ENCODE assay signal across 14 cellular contexts in the genomic region with DNA sequence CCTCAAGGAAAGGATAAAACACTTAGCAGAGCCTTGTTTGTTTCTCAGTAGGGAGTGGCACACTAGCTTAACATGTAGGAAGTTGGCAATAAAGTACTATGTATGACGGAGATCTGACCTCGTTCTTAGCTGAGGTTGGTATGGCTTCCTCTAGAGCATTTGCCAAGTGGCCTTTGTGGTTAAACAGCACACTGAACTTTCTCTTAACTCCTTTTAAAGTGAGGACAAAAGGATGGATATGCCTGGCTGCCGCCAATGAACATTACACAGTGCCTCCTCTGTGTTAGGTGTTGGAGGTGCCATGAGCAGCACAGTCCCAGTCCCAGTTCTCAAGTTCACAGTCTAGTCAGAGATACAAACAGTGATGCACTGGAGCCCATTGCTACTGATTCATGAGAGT. TPM values are rescaled to one million over a fixed set of nuclear protein-coding genes. Genes with fewer than 3 reads are reported as not detected.
DNase-seq lines count a peak whose midpoint lies in the region; ATAC-seq and TF ChIP-seq lines count a peak whose summit lies in the region.
"Had no signal": no experiment of that assay in that cellular context is flagged by ENCODE, and none has a peak within 500 bp of the region (broad histone marks: within the 10 kb centered on the region; RNA-seq: fewer than 3 reads in every experiment).

No MANE protein-coding gene starts in this region.

- peak overlapping the region; percentile 73 for H3K27ac Mint-ChIP-seq in activated CD4-positive, alpha-beta T cell treated with anti-CD3 and anti-CD28 coated beads, Interleukin-2, amount 10 ng/mL, durations not matched to agents 24 days and 14 days
- H3K27ac Mint-ChIP-seq in type B pancreatic cell: no peak overlapping the region

- peak overlapping the region; percentile 59 for H3K4me3 Mint-ChIP-seq in activated CD4-positive, alpha-beta T cell treated with anti-CD3 and anti-CD28 coated beads, Interleukin-2, amount 10 ng/mL, durations not matched to agents 24 days and 14 days
- no peak overlapping the region for H3K4me3 Mint-ChIP-seq in type B pancreatic cell

- intact Hi-C loops in activated CD4-positive, alpha-beta T cell treated with anti-CD3 and anti-CD28 coated beads, Interleukin-2, amount 10 ng/mL, durations not matched to agents 24 days and 14 days (cut with micrococcal nuclease): loop anchor here (5.0 kb wide), 1 partner anchor 446 kb away; the partner anchor contains the start of gene GPR101

- no peaks in the 10 kb centered on the region for H3K9me3 Mint-ChIP-seq in activated CD4-positive, alpha-beta T cell treated with anti-CD3 and anti-CD28 coated beads, Interleukin-2, amount 10 ng/mL, durations not matched to agents 24 days and 14 days
- H3K9me3 Mint-ChIP-seq in type B pancreatic cell: no peaks in the 10 kb centered on the region

- in situ Hi-C loops in SK-MEL-5 (cut with HindIII; ENCODE audit: low pct_unique_long_range_greater_than_20kb, low sequenced_read_pairs): no loop called here
- in situ Hi-C loops in astrocyte of the spinal cord (cut with HindIII; ENCODE audit: low sequenced_read_pairs): no loop called here

- no peak overlapping the region for H3K4me3 ChIP-seq in astrocyte of the spinal cord (ENCODE audit: low read depth, low read length)
- no peak overlapping the region for H3K4me3 ChIP-seq in skeletal muscle cell (ENCODE audit: low read depth, low read length)
- H3K4me3 ChIP-seq: esophagus muscularis mucosa, upper lobe of left lung had no signal

- no peaks in the 10 kb centered on the region for H3K36me3 Mint-ChIP-seq in activated CD4-positive, alpha-beta T cell treated with anti-CD3 and anti-CD28 coated beads, Interleukin-2, amount 10 ng/mL, durations not matched to agents 24 days and 14 days (ENCODE audit: low read depth)
- H3K36me3 Mint-ChIP-seq in type B pancreatic cell: no peaks in the 10 kb centered on the region

- no peaks in the 10 kb centered on the region for H3K27me3 Mint-ChIP-seq in activated CD4-positive, alpha-beta T cell treated with anti-CD3 and anti-CD28 coated beads, Interleukin-2, amount 10 ng/mL, durations not matched to agents 24 days and 14 days
- no peaks in the 10 kb centered on the region for H3K27me3 Mint-ChIP-seq in type B pancreatic cell

- H3K4me1 Mint-ChIP-seq in activated CD4-positive, alpha-beta T cell treated with anti-CD3 and anti-CD28 coated beads, Interleukin-2, amount 10 ng/mL, durations not matched to agents 24 days and 14 days: peaks cover 49% of the 10 kb centered on the region
- no peaks in the 10 kb centered on the region for H3K4me1 Mint-ChIP-seq in type B pancreatic cell (ENCODE audit: unreplicated experiment)

- DNase-seq in activated CD4-positive, alpha-beta T cell treated with anti-CD3 and anti-CD28 coated beads, Interleukin-2, amount 10 ng/mL, durations not matched to agents 24 days and 14 days: peak; percentile 70
- DNase-seq in activated CD4-positive, alpha-beta T cell treated with anti-CD3 and anti-CD28 coated beads for 1 hour: no peak
- peak; percentile 32 for DNase-seq in SK-MEL-5 (ENCODE audit: low read depth, low spot score)
- peak; percentile 28 for DNase-seq in astrocyte of the spinal cord (ENCODE audit: low read depth, low spot score)
- peak; percentile 7 for DNase-seq in skeletal muscle cell (ENCODE audit: low read depth)
- no peak for DNase-seq in type B pancreatic cell (ENCODE audit: extremely low spot score, unreplicated experiment)
- DNase-seq in NCI-H1092 treated with DMSO at 0.1 percent for 48 hours (lab: John Stamatoyannopoulos, UW): no peak
- DNase-seq: aorta; islet precursor cell; SK-N-SH; stimulated activated CD4-positive, alpha-beta T cell treated with anti-CD3 and anti-CD28 coated beads, Interleukin-4, amount 100 ng/mL, for 4 hours; upper lobe of left lung had no signal

- no peak for ATAC-seq in GM18519 (IDR thresholded peaks at IDR 0.05; ENCODE audit: low FRiP score, unreplicated experiment)

- TF ChIP-seq CTCF in astrocyte of the spinal cord (IDR thresholded peaks at IDR 0.05; ENCODE audit: low read depth, low read length): no peak
- no peak for TF ChIP-seq CTCF in type B pancreatic cell (conservative IDR thresholded peaks at IDR 0.05)

RNA-seq across cellular contexts. Expression of gene VGLL1, which starts 54.4 kb away (rescaled TPM):
- total RNA-seq in activated CD4-positive, alpha-beta T cell treated with anti-CD3 and anti-CD28 coated beads, Interleukin-2, amount 10 ng/mL, durations not matched to agents 24 days and 14 days: not detected in 2 replicates
- not detected in 2 replicates for total RNA-seq in SK-MEL-5 (2014; rRNA removed; shearing (Covaris generic))
- not detected in 2 replicates for polyA plus RNA-seq in SK-MEL-5 (2015; cell fraction: cytosol; rRNA removed)
- polyA plus RNA-seq in SK-MEL-5 (2015; cell fraction: nucleus; rRNA removed): not detected in 2 replicates
- total RNA-seq in type B pancreatic cell (ENCODE audit: low replicate concordance): 22.6 and 78.4 TPM in 2 replicates
- total RNA-seq: aorta, esophagus muscularis mucosa had no signal
- polyA plus RNA-seq: aorta, SK-N-SH had no signal

Comparison
In these comparisons a context has a peak if more than half of its experiments do, and no peak if none do; other contexts are left out.
1. DNase-seq: peak in activated CD4-positive, alpha-beta T cell treated with anti-CD3 and anti-CD28 coated beads, Interleukin-2, amount 10 ng/mL, durations not matched to agents 24 days and 14 days (single experiment), SK-MEL-5 (single experiment), astrocyte of the spinal cord (single experiment) and skeletal muscle cell (single experiment); none in activated CD4-positive, alpha-beta T cell treated with anti-CD3 and anti-CD28 coated beads for 1 hour (single experiment), type B pancreatic cell (single experiment) and NCI-H1092 treated with DMSO at 0.1 percent for 48 hours (single experiment).
2. RNA of gene VGLL1, which starts 54.4 kb away (total RNA-seq): 22.6 to 78.4 TPM in type B pancreatic cell; not detected in activated CD4-positive, alpha-beta T cell treated with anti-CD3 and anti-CD28 coated beads, Interleukin-2, amount 10 ng/mL, durations not matched to agents 24 days and 14 days and not detected in SK-MEL-5; every median in the first group is over 10 times any median in the second.